8 cellular contexts compared by ENCODE assay signal in the genomic region with DNA sequence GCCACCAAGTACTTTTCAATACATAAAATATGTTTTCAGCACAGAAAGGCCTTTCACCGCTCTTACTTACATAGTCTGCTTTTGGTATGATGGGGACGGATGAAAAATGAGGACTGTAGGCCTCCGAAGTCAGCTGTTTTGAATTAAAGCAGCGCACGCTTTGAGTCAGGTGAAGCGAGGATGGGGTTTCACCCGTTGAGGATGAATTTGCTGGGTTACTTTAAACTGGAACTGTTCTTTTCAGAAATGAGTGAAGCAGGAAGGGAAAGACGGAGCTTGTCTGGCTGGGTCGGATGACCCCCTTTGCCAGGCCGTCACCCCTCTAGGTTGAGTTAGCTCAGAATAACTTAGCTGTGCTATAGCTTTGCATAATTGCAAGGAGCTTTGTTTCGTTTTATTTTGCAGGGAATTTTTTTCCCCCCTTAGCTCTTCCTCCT.
A peak's percentile ranks its signal among the peaks of the same experiment; 100 is the strongest.
DNase-seq lines count a peak whose midpoint lies in the region; ATAC-seq and TF ChIP-seq lines count a peak whose summit lies in the region.

No MANE protein-coding gene starts in this region.

- H4K20me1 ChIP-seq in MM.1S (ENCODE audit: insufficient read depth, low read length) = no peaks in the 10 kb centered on the region

- H3K27ac ChIP-seq in C4-2B = peak overlapping the region; percentile 78
- H3K27ac ChIP-seq in MM.1S (ENCODE audit: low read length) = peak overlapping the region; percentile 67; the same call in 1 of the 2 replicates

- TF ChIP-seq CTCF in C4-2B (conservative IDR thresholded peaks at IDR 0.05) (no peak), MM.1S (IDR thresholded peaks at IDR 0.05; ENCODE audit: low read length) (no peak)

- H3K36me3 ChIP-seq in MM.1S (replicated peaks; ENCODE audit: insufficient read depth, low read length) = no peaks in the 10 kb centered on the region

- H2AFZ ChIP-seq in MM.1S (ENCODE audit: low read length) = no peak overlapping the region

- H3K4me2 ChIP-seq in MM.1S (ENCODE audit: low read depth, low read length) = peak overlapping the region; percentile 93

- no peak for DNase-seq in MM.1S
- peak; percentile 46 for DNase-seq in germinal center (ENCODE audit: low spot score)
- DNase-seq in T-helper 9 cell = no peak
- no peak for DNase-seq in GOT3 (lab: John Stamatoyannopoulos, UW)
- DNase-seq in middle frontal gyrus (ENCODE audit: extremely low spot score, low spot score) = no peak

- peak; percentile 12 for ATAC-seq in GM19397 (IDR thresholded peaks at IDR 0.05; ENCODE audit: unreplicated experiment)
- ATAC-seq in HG02623 (IDR thresholded peaks at IDR 0.05; ENCODE audit: unreplicated experiment) = no peak

- no peaks in the 10 kb centered on the region for H3K27me3 ChIP-seq in MM.1S (replicated peaks; ENCODE audit: insufficient read depth, low read length)

- H3K9me3 ChIP-seq in MM.1S (replicated peaks; ENCODE audit: insufficient read depth, low read length) = no peaks in the 10 kb centered on the region

- H3K4me3 ChIP-seq in MM.1S (ENCODE audit: low read length) = peak overlapping the region; percentile 28

- H3K79me2 ChIP-seq in MM.1S (ENCODE audit: low read length) = peaks cover 80% of the 10 kb centered on the region

- peaks cover 32% of the 10 kb centered on the region for H3F3A ChIP-seq in MM.1S (ENCODE audit: insufficient read depth, low read length)

- peaks cover 26% of the 10 kb centered on the region for H3K4me1 ChIP-seq in MM.1S (ENCODE audit: low read length)

- H3K9ac ChIP-seq in MM.1S (ENCODE audit: low read length) = peak overlapping the region; percentile 4; the same call in 1 of the 2 replicates

- no peaks in the 10 kb centered on the region for H3K9me2 ChIP-seq in MM.1S (replicated peaks; ENCODE audit: insufficient read depth, low read length)
